ENCODE assay signal across 1 cellular context in genomic region chr19:11581740-11582139, GRCh38.
TF ChIP-seq lines count a peak whose summit lies in the region.

No MANE protein-coding gene starts in this region.

TF ChIP-seq in GM12878, 131 proteins besides CTCF, POLR2A, EP300 and RAD21 (continued from another document and continues in another):
- TF ChIP-seq, protein P1, sequence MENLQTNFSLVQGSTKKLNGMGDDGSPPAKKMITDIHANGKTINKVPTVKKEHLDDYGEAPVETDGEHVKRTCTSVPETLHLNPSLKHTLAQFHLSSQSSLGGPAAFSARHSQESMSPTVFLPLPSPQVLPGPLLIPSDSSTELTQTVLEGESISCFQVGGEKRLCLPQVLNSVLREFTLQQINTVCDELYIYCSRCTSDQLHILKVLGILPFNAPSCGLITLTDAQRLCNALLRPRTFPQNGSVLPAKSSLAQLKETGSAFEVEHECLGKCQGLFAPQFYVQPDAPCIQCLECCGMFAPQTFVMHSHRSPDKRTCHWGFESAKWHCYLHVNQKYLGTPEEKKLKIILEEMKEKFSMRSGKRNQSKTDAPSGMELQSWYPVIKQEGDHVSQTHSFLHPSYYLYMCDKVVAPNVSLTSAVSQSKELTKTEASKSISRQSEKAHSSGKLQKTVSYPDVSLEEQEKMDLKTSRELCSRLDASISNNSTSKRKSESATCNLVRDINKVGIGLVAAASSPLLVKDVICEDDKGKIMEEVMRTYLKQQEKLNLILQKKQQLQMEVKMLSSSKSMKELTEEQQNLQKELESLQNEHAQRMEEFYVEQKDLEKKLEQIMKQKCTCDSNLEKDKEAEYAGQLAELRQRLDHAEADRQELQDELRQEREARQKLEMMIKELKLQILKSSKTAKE (IDR thresholded peaks at IDR 0.05; ENCODE audit: low read depth, poor library complexity, severe bottlenecking), result peak; percentile 89
- TF ChIP-seq GATAD2B (conservative IDR thresholded peaks at IDR 0.05; ENCODE audit: low read depth), result peak; percentile 74; the same call in 1 of the 2 replicates
- TF ChIP-seq SMARCA5 (IDR thresholded peaks at IDR 0.05), result no peak
- TF ChIP-seq ATF7 (IDR thresholded peaks at IDR 0.05; ENCODE audit: low read depth), result peak; percentile 91
- no peak for TF ChIP-seq MYB (IDR thresholded peaks at IDR 0.05; ENCODE audit: borderline replicate concordance, low read depth, low read length)
- peak; percentile 69 for TF ChIP-seq SP1 (IDR thresholded peaks at IDR 0.05; ENCODE audit: low read depth, low read length)
- peak; percentile 88; the same call in 1 of the 2 replicates for TF ChIP-seq CBX5 (IDR thresholded peaks at IDR 0.05; ENCODE audit: low read depth)
- no peak for TF ChIP-seq BRCA1 (IDR thresholded peaks at IDR 0.05; ENCODE audit: low read depth, low read length)
- peak; percentile 78 for TF ChIP-seq BCL3 (IDR thresholded peaks at IDR 0.05; ENCODE audit: borderline replicate concordance, insufficient read depth, low read depth, low read length, poor library complexity, severe bottlenecking)
- peak; percentile 32; the same call in 1 of the 2 replicates for TF ChIP-seq PML (IDR thresholded peaks at IDR 0.05; ENCODE audit: low read length)
- TF ChIP-seq CREM (IDR thresholded peaks at IDR 0.05; ENCODE audit: low read depth), result peak; percentile 74; the same call in 1 of the 2 replicates
- TF ChIP-seq NR2F1 (conservative IDR thresholded peaks at IDR 0.05), result peak; percentile 85
- TF ChIP-seq BACH1 (IDR thresholded peaks at IDR 0.05; ENCODE audit: borderline replicate concordance), result no peak
- no peak for TF ChIP-seq YY1 (IDR thresholded peaks at IDR 0.05; ENCODE audit: low read depth, low read length)
- no peak for TF ChIP-seq CHD2 (IDR thresholded peaks at IDR 0.05; ENCODE audit: borderline replicate concordance, low read depth, low read length)
- no peak; the same call in 1 of the 2 replicates for TF ChIP-seq HDGF (IDR thresholded peaks at IDR 0.05)
- TF ChIP-seq ZNF384 (IDR thresholded peaks at IDR 0.05; ENCODE audit: borderline replicate concordance, low read depth, low read length), result peak; percentile 90
- no peak for TF ChIP-seq SREBF2 (IDR thresholded peaks at IDR 0.05; ENCODE audit: low read length)
- TF ChIP-seq SREBF1 (IDR thresholded peaks at IDR 0.05; ENCODE audit: low read length), result no peak
- TF ChIP-seq, protein P2, sequence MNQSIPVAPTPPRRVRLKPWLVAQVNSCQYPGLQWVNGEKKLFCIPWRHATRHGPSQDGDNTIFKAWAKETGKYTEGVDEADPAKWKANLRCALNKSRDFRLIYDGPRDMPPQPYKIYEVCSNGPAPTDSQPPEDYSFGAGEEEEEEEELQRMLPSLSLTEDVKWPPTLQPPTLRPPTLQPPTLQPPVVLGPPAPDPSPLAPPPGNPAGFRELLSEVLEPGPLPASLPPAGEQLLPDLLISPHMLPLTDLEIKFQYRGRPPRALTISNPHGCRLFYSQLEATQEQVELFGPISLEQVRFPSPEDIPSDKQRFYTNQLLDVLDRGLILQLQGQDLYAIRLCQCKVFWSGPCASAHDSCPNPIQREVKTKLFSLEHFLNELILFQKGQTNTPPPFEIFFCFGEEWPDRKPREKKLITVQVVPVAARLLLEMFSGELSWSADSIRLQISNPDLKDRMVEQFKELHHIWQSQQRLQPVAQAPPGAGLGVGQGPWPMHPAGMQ (IDR thresholded peaks at IDR 0.05; ENCODE audit: borderline replicate concordance), result no peak
- no peak for TF ChIP-seq SUPT20H (IDR thresholded peaks at IDR 0.05; ENCODE audit: borderline replicate concordance, control insufficient read depth, low read depth, low read length)
- TF ChIP-seq NR2C2 (IDR thresholded peaks at IDR 0.05; ENCODE audit: borderline replicate concordance, control insufficient read depth, insufficient read length, low read depth), result no peak
- no peak for TF ChIP-seq ZNF207 (IDR thresholded peaks at IDR 0.05; ENCODE audit: borderline replicate concordance)
- no peak for TF ChIP-seq TAF1 (IDR thresholded peaks at IDR 0.05; ENCODE audit: borderline replicate concordance, low read depth, low read length)
- TF ChIP-seq, protein P3, sequence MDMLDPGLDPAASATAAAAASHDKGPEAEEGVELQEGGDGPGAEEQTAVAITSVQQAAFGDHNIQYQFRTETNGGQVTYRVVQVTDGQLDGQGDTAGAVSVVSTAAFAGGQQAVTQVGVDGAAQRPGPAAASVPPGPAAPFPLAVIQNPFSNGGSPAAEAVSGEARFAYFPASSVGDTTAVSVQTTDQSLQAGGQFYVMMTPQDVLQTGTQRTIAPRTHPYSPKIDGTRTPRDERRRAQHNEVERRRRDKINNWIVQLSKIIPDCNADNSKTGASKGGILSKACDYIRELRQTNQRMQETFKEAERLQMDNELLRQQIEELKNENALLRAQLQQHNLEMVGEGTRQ (IDR thresholded peaks at IDR 0.05; ENCODE audit: borderline replicate concordance, low read depth, low read length), result no peak
- no peak for TF ChIP-seq SRF (IDR thresholded peaks at IDR 0.05; ENCODE audit: low read depth in 2 of 2, low read length in 2 of 2)
- TF ChIP-seq ZNF274 (IDR thresholded peaks at IDR 0.05; ENCODE audit: insufficient read depth, insufficient read length), result no peak
- TF ChIP-seq PAX8 (IDR thresholded peaks at IDR 0.05), result no peak
- TF ChIP-seq ZZZ3 (IDR thresholded peaks at IDR 0.05; ENCODE audit: control insufficient read depth, insufficient read length, low read depth), result no peak
- no peak for TF ChIP-seq NKRF (conservative IDR thresholded peaks at IDR 0.05)
- TF ChIP-seq BHLHE40 (IDR thresholded peaks at IDR 0.05; ENCODE audit: borderline replicate concordance in 1 of 2, low read depth in 2 of 2, low read length in 1 of 2), result peak; percentile 43 to 46; a peak in 3 of 4 replicates
- TF ChIP-seq DPF2 (IDR thresholded peaks at IDR 0.05), result no peak
- TF ChIP-seq, protein P4, sequence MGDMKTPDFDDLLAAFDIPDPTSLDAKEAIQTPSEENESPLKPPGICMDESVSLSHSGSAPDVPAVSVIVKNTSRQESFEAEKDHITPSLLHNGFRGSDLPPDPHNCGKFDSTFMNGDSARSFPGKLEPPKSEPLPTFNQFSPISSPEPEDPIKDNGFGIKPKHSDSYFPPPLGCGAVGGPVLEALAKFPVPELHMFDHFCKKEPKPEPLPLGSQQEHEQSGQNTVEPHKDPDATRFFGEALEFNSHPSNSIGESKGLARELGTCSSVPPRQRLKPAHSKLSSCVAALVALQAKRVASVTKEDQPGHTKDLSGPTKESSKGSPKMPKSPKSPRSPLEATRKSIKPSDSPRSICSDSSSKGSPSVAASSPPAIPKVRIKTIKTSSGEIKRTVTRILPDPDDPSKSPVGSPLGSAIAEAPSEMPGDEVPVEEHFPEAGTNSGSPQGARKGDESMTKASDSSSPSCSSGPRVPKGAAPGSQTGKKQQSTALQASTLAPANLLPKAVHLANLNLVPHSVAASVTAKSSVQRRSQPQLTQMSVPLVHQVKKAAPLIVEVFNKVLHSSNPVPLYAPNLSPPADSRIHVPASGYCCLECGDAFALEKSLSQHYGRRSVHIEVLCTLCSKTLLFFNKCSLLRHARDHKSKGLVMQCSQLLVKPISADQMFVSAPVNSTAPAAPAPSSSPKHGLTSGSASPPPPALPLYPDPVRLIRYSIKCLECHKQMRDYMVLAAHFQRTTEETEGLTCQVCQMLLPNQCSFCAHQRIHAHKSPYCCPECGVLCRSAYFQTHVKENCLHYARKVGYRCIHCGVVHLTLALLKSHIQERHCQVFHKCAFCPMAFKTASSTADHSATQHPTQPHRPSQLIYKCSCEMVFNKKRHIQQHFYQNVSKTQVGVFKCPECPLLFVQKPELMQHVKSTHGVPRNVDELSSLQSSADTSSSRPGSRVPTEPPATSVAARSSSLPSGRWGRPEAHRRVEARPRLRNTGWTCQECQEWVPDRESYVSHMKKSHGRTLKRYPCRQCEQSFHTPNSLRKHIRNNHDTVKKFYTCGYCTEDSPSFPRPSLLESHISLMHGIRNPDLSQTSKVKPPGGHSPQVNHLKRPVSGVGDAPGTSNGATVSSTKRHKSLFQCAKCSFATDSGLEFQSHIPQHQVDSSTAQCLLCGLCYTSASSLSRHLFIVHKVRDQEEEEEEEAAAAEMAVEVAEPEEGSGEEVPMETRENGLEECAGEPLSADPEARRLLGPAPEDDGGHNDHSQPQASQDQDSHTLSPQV (IDR thresholded peaks at IDR 0.05), result no peak
- TF ChIP-seq CREB1 (IDR thresholded peaks at IDR 0.05; ENCODE audit: low read depth), result peak; percentile 75
- peak; percentile 69 for TF ChIP-seq ATF2 (IDR thresholded peaks at IDR 0.05; ENCODE audit: low read length)
- TF ChIP-seq EZH2 (IDR thresholded peaks at IDR 0.05; ENCODE audit: borderline replicate concordance, control insufficient read depth, low read depth, low read length), result no peak
- TF ChIP-seq PBX3 (IDR thresholded peaks at IDR 0.05; ENCODE audit: insufficient replicate concordance, low read depth, low read length), result no peak
- no peak for TF ChIP-seq NFYA (IDR thresholded peaks at IDR 0.05; ENCODE audit: borderline replicate concordance, low read depth, low read length)
- TF ChIP-seq SPI1 (IDR thresholded peaks at IDR 0.05; ENCODE audit: borderline replicate concordance, insufficient read depth, low read depth, low read length), result no peak
- TF ChIP-seq NRF1 (conservative IDR thresholded peaks at IDR 0.05; ENCODE audit: low read depth, low read length), result no peak
- TF ChIP-seq BCL11A (IDR thresholded peaks at IDR 0.05; ENCODE audit: low read depth, low read length), result peak; percentile 58
- TF ChIP-seq IRF3 (IDR thresholded peaks at IDR 0.05), result no peak
- no peak for TF ChIP-seq JUNB (IDR thresholded peaks at IDR 0.05)
- no peak for TF ChIP-seq EED (IDR thresholded peaks at IDR 0.05; ENCODE audit: low read depth)
- TF ChIP-seq IRF4 (IDR thresholded peaks at IDR 0.05; ENCODE audit: low read depth, low read length), result peak; percentile 49; the same call in 1 of the 2 replicates
- no peak for TF ChIP-seq ELK1 (IDR thresholded peaks at IDR 0.05; ENCODE audit: low read depth, low read length)
